In the genomic region with DNA sequence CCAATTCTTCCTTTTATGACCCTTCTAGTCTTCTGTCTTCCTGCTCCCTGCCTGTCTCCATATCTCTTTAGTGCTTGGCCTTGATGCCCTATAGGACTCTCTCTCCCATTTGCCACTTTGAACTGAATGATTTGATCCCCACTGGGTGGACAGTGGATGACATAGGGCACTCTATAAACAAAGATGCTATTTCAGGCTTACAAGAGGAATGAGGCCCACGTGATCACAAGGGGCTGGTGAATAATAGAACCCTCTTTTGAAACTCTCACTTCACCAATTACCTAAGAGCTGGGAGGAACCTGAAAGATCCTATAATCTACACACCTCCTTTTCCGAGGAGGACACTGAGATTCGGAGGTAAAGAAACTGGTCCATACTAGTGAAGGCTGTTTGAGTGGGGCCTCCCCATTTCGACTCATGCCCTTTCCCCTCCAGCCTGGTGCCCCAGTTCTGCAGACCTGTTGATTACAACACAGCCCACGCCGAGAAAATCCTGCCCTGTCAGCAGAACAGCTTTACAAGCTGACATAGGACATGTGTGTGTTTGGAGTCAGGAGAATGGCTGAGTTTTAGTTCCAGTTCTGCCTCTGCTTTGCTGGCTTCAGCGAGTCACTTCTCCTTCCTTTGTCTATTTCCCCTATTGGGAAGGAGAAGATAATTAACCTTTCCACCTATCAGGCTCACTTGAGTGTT, we compare ENCODE assay signal across 9 cellular contexts.
DNase-seq lines count a peak whose midpoint lies in the region; ATAC-seq and TF ChIP-seq lines count a peak whose summit lies in the region.
"Had no signal": no experiment of that assay in that cellular context is flagged by ENCODE, and none has a peak within 500 bp of the region (broad histone marks: within the 10 kb centered on the region; RNA-seq: fewer than 3 reads in every experiment).

No MANE protein-coding gene starts in this region.

- ATAC-seq in esophagus mucosa (peak; percentile 56), HG03135 (IDR thresholded peaks at IDR 0.05; ENCODE audit: unreplicated experiment) (no peak)

- peaks cover 2% of the 10 kb centered on the region for H3K4me1 ChIP-seq in urinary bladder (ENCODE audit: insufficient read depth)

- H3K27ac ChIP-seq in urinary bladder (ENCODE audit: low read depth) = peak overlapping the region; percentile 31

- H3K36me3 Mint-ChIP-seq in activated CD4-positive, alpha-beta memory T cell treated with anti-CD3 and anti-CD28 coated beads for 36 hours = no peaks in the 10 kb centered on the region
- H3K36me3 Mint-ChIP-seq in activated CD4-positive, alpha-beta memory T cell treated with anti-CD3 and anti-CD28 coated beads, Interleukin-2, amount 10 ng/mL, durations not matched to agents 7 days and 5 days (ENCODE audit: low read depth) = no peaks in the 10 kb centered on the region
- peaks cover 17% of the 10 kb centered on the region for H3K36me3 Mint-ChIP-seq in nephron progenitor cell (ENCODE audit: low read depth)

- H3K4me3 ChIP-seq in urinary bladder (ENCODE audit: low read depth, low read length) = no peak overlapping the region

- CTCF ChIA-PET in activated CD4-positive, alpha-beta memory T cell treated with anti-CD3 and anti-CD28 coated beads for 36 hours (lab: Charles Lee) = interaction anchor here (0.9 kb wide), 1 partner anchor 268 kb away, joined by 4 read pairs; no protein-coding TSS in a partner anchor
- CTCF ChIA-PET in activated CD4-positive, alpha-beta memory T cell treated with anti-CD3 and anti-CD28 coated beads, Interleukin-2, amount 10 ng/mL, durations not matched to agents 7 days and 5 days (lab: Charles Lee) = no interaction called here

- TF ChIP-seq CTCF in nephron progenitor cell (IDR thresholded peaks at IDR 0.05) = no peak

- POLR2A ChIA-PET in activated CD4-positive, alpha-beta memory T cell treated with anti-CD3 and anti-CD28 coated beads for 36 hours (lab: Charles Lee) = no interaction called here
- POLR2A ChIA-PET in activated CD4-positive, alpha-beta memory T cell treated with anti-CD3 and anti-CD28 coated beads, Interleukin-2, amount 10 ng/mL, durations not matched to agents 7 days and 5 days (lab: Charles Lee) = no interaction called here

- DNase-seq in activated CD4-positive, alpha-beta memory T cell treated with anti-CD3 and anti-CD28 coated beads for 36 hours = peak; percentile 38
- DNase-seq in activated CD4-positive, alpha-beta memory T cell treated with anti-CD3 and anti-CD28 coated beads, Interleukin-2, amount 10 ng/mL, durations not matched to agents 7 days and 5 days = no peak
- no peak for DNase-seq in nephron progenitor cell
- DNase-seq in AG08395 (ENCODE audit: low spot score) = no peak
- DNase-seq in effector CD8-positive, alpha-beta T cell (lab: John Stamatoyannopoulos, UW) = no peak
- DNase-seq: SHP77 had no signal

- no peaks in the 10 kb centered on the region for H3K9me3 Mint-ChIP-seq in activated CD4-positive, alpha-beta memory T cell treated with anti-CD3 and anti-CD28 coated beads for 36 hours
- H3K9me3 Mint-ChIP-seq in activated CD4-positive, alpha-beta memory T cell treated with anti-CD3 and anti-CD28 coated beads, Interleukin-2, amount 10 ng/mL, durations not matched to agents 7 days and 5 days = no peaks in the 10 kb centered on the region
- peaks cover 10% of the 10 kb centered on the region for H3K9me3 Mint-ChIP-seq in nephron progenitor cell

- no peak overlapping the region for H3K4me3 Mint-ChIP-seq in activated CD4-positive, alpha-beta memory T cell treated with anti-CD3 and anti-CD28 coated beads for 36 hours
- no peak overlapping the region for H3K4me3 Mint-ChIP-seq in activated CD4-positive, alpha-beta memory T cell treated with anti-CD3 and anti-CD28 coated beads, Interleukin-2, amount 10 ng/mL, durations not matched to agents 7 days and 5 days
- peak overlapping the region; percentile 41 for H3K4me3 Mint-ChIP-seq in nephron progenitor cell

- H3K4me1 Mint-ChIP-seq in activated CD4-positive, alpha-beta memory T cell treated with anti-CD3 and anti-CD28 coated beads for 36 hours (ENCODE audit: low read depth) = peaks cover 2% of the 10 kb centered on the region
- H3K4me1 Mint-ChIP-seq in activated CD4-positive, alpha-beta memory T cell treated with anti-CD3 and anti-CD28 coated beads, Interleukin-2, amount 10 ng/mL, durations not matched to agents 7 days and 5 days = no peaks in the 10 kb centered on the region
- peaks cover 81% of the 10 kb centered on the region for H3K4me1 Mint-ChIP-seq in nephron progenitor cell

- intact Hi-C loops in activated CD4-positive, alpha-beta memory T cell treated with anti-CD3 and anti-CD28 coated beads for 36 hours (cut with micrococcal nuclease) = no loop called here

- WGBS in urinary bladder = 35% methylated on average over 7 of the region's 7 CpGs

- no peak overlapping the region for H3K27ac Mint-ChIP-seq in activated CD4-positive, alpha-beta memory T cell treated with anti-CD3 and anti-CD28 coated beads for 36 hours
- no peak overlapping the region for H3K27ac Mint-ChIP-seq in activated CD4-positive, alpha-beta memory T cell treated with anti-CD3 and anti-CD28 coated beads, Interleukin-2, amount 10 ng/mL, durations not matched to agents 7 days and 5 days
- H3K27ac Mint-ChIP-seq in nephron progenitor cell = peak overlapping the region; percentile 12

- H3K36me3 ChIP-seq in urinary bladder (ENCODE audit: insufficient read depth) = no peaks in the 10 kb centered on the region

- H3K27me3 Mint-ChIP-seq in activated CD4-positive, alpha-beta memory T cell treated with anti-CD3 and anti-CD28 coated beads for 36 hours = no peaks in the 10 kb centered on the region
- no peaks in the 10 kb centered on the region for H3K27me3 Mint-ChIP-seq in activated CD4-positive, alpha-beta memory T cell treated with anti-CD3 and anti-CD28 coated beads, Interleukin-2, amount 10 ng/mL, durations not matched to agents 7 days and 5 days
- no peaks in the 10 kb centered on the region for H3K27me3 Mint-ChIP-seq in nephron progenitor cell (ENCODE audit: low read depth, poor library complexity)
